15 cellular contexts compared by ENCODE assay signal in genomic region chr1:99764909-99765308, GRCh38. TPM values are rescaled to one million over a fixed set of nuclear protein-coding genes. Genes with fewer than 3 reads are reported as not detected.
DNase-seq lines count a peak whose midpoint lies in the region; ATAC-seq and TF ChIP-seq lines count a peak whose summit lies in the region.
"Had no signal": no experiment of that assay in that cellular context is flagged by ENCODE, and none has a peak within 500 bp of the region (broad histone marks: within the 10 kb centered on the region; RNA-seq: fewer than 3 reads in every experiment).

No MANE protein-coding gene starts in this region.

- H3K4me3 ChIP-seq in Loucy (ENCODE audit: low read length, poor library complexity, severe bottlenecking): peak overlapping the region; percentile 4
- no peak overlapping the region for H3K4me3 ChIP-seq in naive thymus-derived CD4-positive, alpha-beta T cell (ENCODE audit: low read length)
- H3K4me3 ChIP-seq in prostate gland: no peak overlapping the region
- H3K4me3 ChIP-seq in colonic mucosa: no peak overlapping the region

- H3K9me2 ChIP-seq in Loucy (replicated peaks; ENCODE audit: low read depth, low read length): no peaks in the 10 kb centered on the region

- H3K4me1 ChIP-seq in Loucy (ENCODE audit: insufficient read depth, low read length, poor library complexity, severe bottlenecking): peaks cover 23% of the 10 kb centered on the region
- H3K4me1 ChIP-seq in naive thymus-derived CD4-positive, alpha-beta T cell (ENCODE audit: control insufficient read depth in 2 of 2, insufficient read depth in 2 of 2, low read length in 2 of 2): peaks cover 0 to 4% of the 10 kb centered on the region in 2 donors
- H3K4me1 ChIP-seq in prostate gland (replicated peaks): peaks cover under 1% of the 10 kb centered on the region
- no peaks in the 10 kb centered on the region for H3K4me1 ChIP-seq in colonic mucosa

- no peaks in the 10 kb centered on the region for H3K27me3 ChIP-seq in Loucy (ENCODE audit: insufficient read depth, low read length, poor library complexity, severe bottlenecking)
- no peaks in the 10 kb centered on the region for H3K27me3 ChIP-seq in naive thymus-derived CD4-positive, alpha-beta T cell (ENCODE audit: control insufficient read depth in 2 of 2, insufficient read depth in 2 of 2, low read length in 2 of 2)
- no peaks in the 10 kb centered on the region for H3K27me3 ChIP-seq in prostate gland (replicated peaks; ENCODE audit: insufficient read depth)
- H3K27me3 ChIP-seq in colonic mucosa: no peaks in the 10 kb centered on the region
- H3K27me3 ChIP-seq: esophagus muscularis mucosa, sigmoid colon, upper lobe of right lung had no signal

- no peak overlapping the region for H3K9ac ChIP-seq in Loucy (ENCODE audit: low read depth, low read length, poor library complexity, severe bottlenecking)
- no peak overlapping the region for H3K9ac ChIP-seq in colonic mucosa (ENCODE audit: low read depth in 2 of 2, low read length in 2 of 2)

- no peaks in the 10 kb centered on the region for H4K20me1 ChIP-seq in Loucy (ENCODE audit: insufficient read depth, low read length, poor library complexity, severe bottlenecking)

- H3K27ac Mint-ChIP-seq in chondrocyte (ENCODE audit: unreplicated experiment): no peak overlapping the region
- no peak overlapping the region for H3K27ac Mint-ChIP-seq in naive thymus-derived CD4-positive, alpha-beta T cell
- H3K27ac Mint-ChIP-seq: naive thymus-derived CD8-positive, alpha-beta T cell had no signal

- DNase-seq in chondrocyte (ENCODE audit: low spot score) (no peak), prostate gland (ENCODE audit: low spot score) (no peak), substantia nigra (lab: John Stamatoyannopoulos, UW) (no peak), colonic mucosa (no peak)
- no peak for DNase-seq in naive thymus-derived CD4-positive, alpha-beta T cell
- DNase-seq: activated CD4-positive, alpha-beta T cell treated with anti-CD3 and anti-CD28 coated beads for 4 hours; activated T-cell treated with anti-CD3 and anti-CD28 coated beads, Interleukin-2, amount 50 U/mL, for 48 hours; naive thymus-derived CD8-positive, alpha-beta T cell; sigmoid colon; stimulated activated CD4-positive, alpha-beta T cell treated with anti-CD3 and anti-CD28 coated beads, Interleukin-4, amount 100 ng/mL, for 24 hours; upper lobe of right lung had no signal

- H3K36me3 Mint-ChIP-seq in chondrocyte (ENCODE audit: low read depth): no peaks in the 10 kb centered on the region
- H3K36me3 Mint-ChIP-seq in naive thymus-derived CD4-positive, alpha-beta T cell: no peaks in the 10 kb centered on the region
- H3K36me3 Mint-ChIP-seq: naive thymus-derived CD8-positive, alpha-beta T cell had no signal

- TF ChIP-seq CTCF in C4-2B (conservative IDR thresholded peaks at IDR 0.05) (no peak), Loucy (conservative IDR thresholded peaks at IDR 0.05; ENCODE audit: low read length) (no peak), chondrocyte (IDR thresholded peaks at IDR 0.05) (no peak), prostate gland (IDR thresholded peaks at IDR 0.05) (no peak), colonic mucosa (IDR thresholded peaks at IDR 0.05) (no peak)

- no peaks in the 10 kb centered on the region for H3K9me3 Mint-ChIP-seq in chondrocyte (ENCODE audit: low read depth)
- H3K9me3 Mint-ChIP-seq in naive thymus-derived CD4-positive, alpha-beta T cell: no peaks in the 10 kb centered on the region
- H3K9me3 Mint-ChIP-seq: naive thymus-derived CD8-positive, alpha-beta T cell had no signal

- H3K36me3 ChIP-seq in Loucy (ENCODE audit: insufficient read depth, low read length) (no peaks in the 10 kb centered on the region), prostate gland (no peaks in the 10 kb centered on the region), colonic mucosa (no peaks in the 10 kb centered on the region)
- no peaks in the 10 kb centered on the region for H3K36me3 ChIP-seq in naive thymus-derived CD4-positive, alpha-beta T cell (ENCODE audit: control insufficient read depth in 2 of 3, insufficient read depth in 3 of 3, low read length in 3 of 3)
- H3K36me3 ChIP-seq: esophagus muscularis mucosa, sigmoid colon, upper lobe of right lung had no signal

- peaks cover 27% of the 10 kb centered on the region for H3K4me1 Mint-ChIP-seq in chondrocyte (ENCODE audit: low read depth)
- H3K4me1 Mint-ChIP-seq in naive thymus-derived CD4-positive, alpha-beta T cell: peaks cover 0 to 11% (median 8%) of the 10 kb centered on the region in 7 donors

- H3K27ac ChIP-seq in C4-2B: peak overlapping the region; percentile 14; the same call in 1 of the 2 replicates
- H3K27ac ChIP-seq in naive thymus-derived CD4-positive, alpha-beta T cell (ENCODE audit: low read depth, low read length): no peak overlapping the region
- no peak overlapping the region for H3K27ac ChIP-seq in prostate gland
- H3K27ac ChIP-seq in substantia nigra (ENCODE audit: low read depth, low read length, poor library complexity, severe bottlenecking): no peak overlapping the region
- H3K27ac ChIP-seq in colonic mucosa: no peak overlapping the region
- H3K27ac ChIP-seq: esophagus muscularis mucosa had no signal

- TF ChIP-seq POLR2A in prostate gland (IDR thresholded peaks at IDR 0.05): no peak

- ATAC-seq in naive thymus-derived CD4-positive, alpha-beta T cell: no peak
- ATAC-seq in GM18519 (IDR thresholded peaks at IDR 0.05; ENCODE audit: low FRiP score, unreplicated experiment): no peak
- ATAC-seq: naive thymus-derived CD8-positive, alpha-beta T cell; upper lobe of right lung had no signal

- H3F3A ChIP-seq in Loucy (ENCODE audit: low read depth): no peaks in the 10 kb centered on the region

- peak overlapping the region; percentile 48 for H3K4me2 ChIP-seq in Loucy (ENCODE audit: low read depth, low read length, poor library complexity, severe bottlenecking)

- H3K79me2 ChIP-seq in Loucy (ENCODE audit: insufficient read depth, low read length): no peaks in the 10 kb centered on the region

- H3K4me3 Mint-ChIP-seq in chondrocyte (ENCODE audit: unreplicated experiment): peak overlapping the region; percentile 80
- H3K4me3 Mint-ChIP-seq in naive thymus-derived CD4-positive, alpha-beta T cell: peak overlapping the region in 6 of 10 donors; percentile 4 to 34 (median 17)

- no peaks in the 10 kb centered on the region for H3K9me3 ChIP-seq in Loucy (ENCODE audit: insufficient read depth, low read depth, low read length)
- H3K9me3 ChIP-seq in naive thymus-derived CD4-positive, alpha-beta T cell (ENCODE audit: control insufficient read depth in 2 of 3, low read length in 3 of 3): no peaks in the 10 kb centered on the region
- no peaks in the 10 kb centered on the region for H3K9me3 ChIP-seq in prostate gland
- H3K9me3 ChIP-seq in colonic mucosa: no peaks in the 10 kb centered on the region
- H3K9me3 ChIP-seq: esophagus muscularis mucosa, sigmoid colon, upper lobe of right lung had no signal

- H2AFZ ChIP-seq in Loucy (ENCODE audit: low read length): no peak overlapping the region

- 89% methylated on average over 1 of the region's 1 CpG for WGBS in prostate gland

- peaks cover under 1% of the 10 kb centered on the region for H3K27me3 Mint-ChIP-seq in chondrocyte (ENCODE audit: low read depth)
- H3K27me3 Mint-ChIP-seq in naive thymus-derived CD4-positive, alpha-beta T cell: peaks cover 0 to 51% (median 5%) of the 10 kb centered on the region in 5 donors

- POLR2A ChIA-PET in naive thymus-derived CD4-positive, alpha-beta T cell (lab: Charles Lee): no interaction called here

- CTCF ChIA-PET in naive thymus-derived CD4-positive, alpha-beta T cell (lab: Charles Lee): no interaction called here

- intact Hi-C loops in naive thymus-derived CD4-positive, alpha-beta T cell (cut with micrococcal nuclease): loop anchor here in 1 of 2 donors (5.0 kb wide), 1 partner anchor 87 kb away; the partner anchor contains the start of gene AGL
- intact Hi-C loops in prostate gland (cut with DNase I) (no loop called here), colonic mucosa (cut with DNase I) (no loop called here)

RNA-seq across cellular contexts. Expression of gene FRRS1, which starts 1.5 kb away (rescaled TPM):
- total RNA-seq in chondrocyte: 2.0 to 5.2 TPM (median 2.2 TPM) in 3 replicates
- total RNA-seq in naive thymus-derived CD4-positive, alpha-beta T cell: 1 to 10 TPM in 1 of 5 experiments, under 1 TPM in 4; 0.22 to 1.4 (median 0.63) TPM
- polyA plus RNA-seq in naive thymus-derived CD4-positive, alpha-beta T cell: under 1 TPM in 1 of 2 donors, not detected in 1; 0.10 TPM
- total RNA-seq in prostate gland: 10 to 100 TPM in 1 of 2 donors, 1 to 10 TPM in 1; 9.5 to 16.1 TPM
- 10 to 100 TPM; 16.7 to 17.1 TPM for total RNA-seq in colonic mucosa
